In genomic region chr6:50959081-50959641, GRCh38 we compare ENCODE assay signal across 24 cellular contexts.
"Had no signal": no experiment of that assay in that cellular context is flagged by ENCODE, and none has a peak within 500 bp of the region (broad histone marks: within the 10 kb centered on the region; RNA-seq: fewer than 3 reads in every experiment).

No MANE protein-coding gene starts in this region.

- H3K36me3 ChIP-seq: esophagus muscularis mucosa, gastroesophageal sphincter, heart left ventricle, left lung, neural progenitor cell, right lobe of liver, transverse colon, upper lobe of right lung, uterus had no signal

- H2AFZ ChIP-seq: hepatocyte, neural progenitor cell, parathyroid adenoma had no signal

- H3K4me1 ChIP-seq: esophagus muscularis mucosa, foreskin keratinocyte, gastroesophageal sphincter, heart left ventricle, left lung, neural progenitor cell, parathyroid adenoma, right lobe of liver, transverse colon, upper lobe of right lung, uterus had no signal

- H3K27ac ChIP-seq: epithelial cell of prostate, esophagus muscularis mucosa, foreskin keratinocyte, gastroesophageal sphincter, heart left ventricle, hepatocyte, left lung, neural progenitor cell, parathyroid adenoma, right lobe of liver, transverse colon, upper lobe of right lung, uterus had no signal

- FAIRE-seq: islet of Langerhans, small intestine had no signal

- H3K4me2 ChIP-seq: hepatocyte, neural progenitor cell had no signal

- H3K27me3 ChIP-seq: esophagus muscularis mucosa, gastroesophageal sphincter, heart left ventricle, left lung, neural progenitor cell, right lobe of liver, transverse colon, upper lobe of right lung, uterus had no signal

- H3K9me3 ChIP-seq: esophagus muscularis mucosa, gastroesophageal sphincter, heart left ventricle, left lung, mucosa of descending colon, right lobe of liver, transverse colon, upper lobe of right lung, uterus had no signal

- H3K4me3 ChIP-seq: esophagus muscularis mucosa, gastroesophageal sphincter, heart left ventricle, hepatocyte, left lung, mucosa of descending colon, neural progenitor cell, right lobe of liver, transverse colon, upper lobe of right lung, uterus had no signal

- ATAC-seq: foreskin keratinocyte; gastroesophageal sphincter; heart left ventricle; left cardiac atrium; left lung; mucosa of descending colon; right lobe of liver; stimulated activated naive B cell treated with anti-CD40 and anti-IgM and Interleukin-4, amounts not matched to agents 10 μg/mL and 1 μg/mL and 100 μg/mL, for 72 hours; upper lobe of right lung had no signal

- H3K9ac ChIP-seq: neural progenitor cell, parathyroid adenoma had no signal

- H3K79me2 ChIP-seq: hepatocyte, parathyroid adenoma had no signal

- DNase-seq: effector CD8-positive, alpha-beta T cell; endodermal cell; foreskin keratinocyte; heart left ventricle; left cardiac atrium; left lung; mesenchymal stem cell; mucosa of descending colon; naive B cell; right lobe of liver; small intestine; stimulated activated CD4-positive, alpha-beta T cell treated with anti-CD3 and anti-CD28 coated beads, Interleukin-15, amount 100 ng/mL, for 24 hours; stimulated activated CD4-positive, alpha-beta T cell treated with anti-CD3 and anti-CD28 coated beads, Interleukin-2, amount 100 ng/mL, for 48 hours; stimulated activated naive B cell treated with anti-CD40 and anti-IgM and Interleukin-4, amounts not matched to agents 10 μg/mL and 1 μg/mL and 100 μg/mL, for 72 hours; transverse colon; upper lobe of right lung; uterus had no signal
